Comparison of ENCODE assay signal across 1 cellular context in the genomic region with DNA sequence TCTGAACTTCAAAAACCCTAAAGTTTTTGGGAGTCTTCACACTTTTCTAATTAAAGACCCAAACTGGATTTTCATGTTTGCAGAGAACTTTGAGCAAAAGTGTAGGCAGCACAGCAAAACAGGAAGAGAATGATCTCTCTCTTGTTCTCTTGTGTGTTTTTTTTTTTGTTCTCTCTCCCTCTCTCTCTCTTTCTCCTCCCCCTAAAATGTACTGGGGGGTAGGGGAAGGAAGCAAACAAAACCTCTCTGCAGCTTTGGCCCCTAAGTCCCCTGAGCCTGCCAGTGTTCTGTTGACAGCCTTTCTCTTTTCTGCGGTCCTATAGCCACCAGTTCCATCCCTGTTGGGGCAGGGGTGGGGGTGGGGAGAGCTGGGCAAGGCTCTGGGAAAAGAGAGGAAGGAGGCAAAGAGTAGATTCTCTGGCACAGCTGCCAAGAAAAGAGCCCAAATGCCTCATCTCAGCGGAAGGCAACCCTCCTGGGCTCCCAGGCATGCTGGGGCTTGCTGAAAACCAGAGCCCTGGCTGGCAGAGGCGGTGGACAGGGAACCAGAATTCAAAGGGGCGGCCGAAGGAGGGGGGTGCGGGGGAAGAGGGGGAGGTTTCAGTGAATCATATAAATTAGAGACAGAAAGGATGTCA.
TF ChIP-seq lines count a peak whose summit lies in the region.

No MANE protein-coding gene starts in this region.

TF ChIP-seq in HepG2, 621 proteins besides CTCF, POLR2A, EP300 and RAD21 (continued from another document and continues in another):
- TF ChIP-seq, protein P1, sequence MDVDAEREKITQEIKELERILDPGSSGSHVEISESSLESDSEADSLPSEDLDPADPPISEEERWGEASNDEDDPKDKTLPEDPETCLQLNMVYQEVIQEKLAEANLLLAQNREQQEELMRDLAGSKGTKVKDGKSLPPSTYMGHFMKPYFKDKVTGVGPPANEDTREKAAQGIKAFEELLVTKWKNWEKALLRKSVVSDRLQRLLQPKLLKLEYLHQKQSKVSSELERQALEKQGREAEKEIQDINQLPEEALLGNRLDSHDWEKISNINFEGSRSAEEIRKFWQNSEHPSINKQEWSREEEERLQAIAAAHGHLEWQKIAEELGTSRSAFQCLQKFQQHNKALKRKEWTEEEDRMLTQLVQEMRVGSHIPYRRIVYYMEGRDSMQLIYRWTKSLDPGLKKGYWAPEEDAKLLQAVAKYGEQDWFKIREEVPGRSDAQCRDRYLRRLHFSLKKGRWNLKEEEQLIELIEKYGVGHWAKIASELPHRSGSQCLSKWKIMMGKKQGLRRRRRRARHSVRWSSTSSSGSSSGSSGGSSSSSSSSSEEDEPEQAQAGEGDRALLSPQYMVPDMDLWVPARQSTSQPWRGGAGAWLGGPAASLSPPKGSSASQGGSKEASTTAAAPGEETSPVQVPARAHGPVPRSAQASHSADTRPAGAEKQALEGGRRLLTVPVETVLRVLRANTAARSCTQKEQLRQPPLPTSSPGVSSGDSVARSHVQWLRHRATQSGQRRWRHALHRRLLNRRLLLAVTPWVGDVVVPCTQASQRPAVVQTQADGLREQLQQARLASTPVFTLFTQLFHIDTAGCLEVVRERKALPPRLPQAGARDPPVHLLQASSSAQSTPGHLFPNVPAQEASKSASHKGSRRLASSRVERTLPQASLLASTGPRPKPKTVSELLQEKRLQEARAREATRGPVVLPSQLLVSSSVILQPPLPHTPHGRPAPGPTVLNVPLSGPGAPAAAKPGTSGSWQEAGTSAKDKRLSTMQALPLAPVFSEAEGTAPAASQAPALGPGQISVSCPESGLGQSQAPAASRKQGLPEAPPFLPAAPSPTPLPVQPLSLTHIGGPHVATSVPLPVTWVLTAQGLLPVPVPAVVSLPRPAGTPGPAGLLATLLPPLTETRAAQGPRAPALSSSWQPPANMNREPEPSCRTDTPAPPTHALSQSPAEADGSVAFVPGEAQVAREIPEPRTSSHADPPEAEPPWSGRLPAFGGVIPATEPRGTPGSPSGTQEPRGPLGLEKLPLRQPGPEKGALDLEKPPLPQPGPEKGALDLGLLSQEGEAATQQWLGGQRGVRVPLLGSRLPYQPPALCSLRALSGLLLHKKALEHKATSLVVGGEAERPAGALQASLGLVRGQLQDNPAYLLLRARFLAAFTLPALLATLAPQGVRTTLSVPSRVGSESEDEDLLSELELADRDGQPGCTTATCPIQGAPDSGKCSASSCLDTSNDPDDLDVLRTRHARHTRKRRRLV (CRISPR knock-in tag; IDR thresholded peaks at IDR 0.05): no peak
- peak; percentile 37 for TF ChIP-seq AGO2 (optimal IDR thresholded peaks at IDR 0.05; ENCODE audit: low read depth, low read length)
- peak; percentile 68 for TF ChIP-seq MED1 (CRISPR knock-in tag; IDR thresholded peaks at IDR 0.05)
- TF ChIP-seq, protein P2, sequence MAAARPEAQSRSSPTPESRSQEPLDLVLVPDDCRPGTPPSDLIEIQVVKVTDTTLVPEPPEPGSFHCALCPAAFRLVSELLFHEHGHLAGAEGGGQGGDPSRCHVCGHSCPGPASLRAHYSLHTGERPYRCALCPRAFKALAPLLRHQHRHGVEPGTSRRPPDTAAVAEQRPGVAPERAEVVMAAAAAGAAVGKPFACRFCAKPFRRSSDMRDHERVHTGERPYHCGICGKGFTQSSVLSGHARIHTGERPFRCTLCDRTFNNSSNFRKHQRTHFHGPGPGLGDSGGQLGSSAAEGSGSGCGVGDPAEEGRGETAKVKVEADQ (CRISPR knock-in tag; IDR thresholded peaks at IDR 0.05; ENCODE audit: borderline replicate concordance): 0 out of 2 replicates have a peak, but pooled peaks have one; percentile 6
- TF ChIP-seq CSRNP2 (CRISPR knock-in tag; conservative IDR thresholded peaks at IDR 0.05; ENCODE audit: low read depth): no peak
- no peak for TF ChIP-seq CSRNP1 (CRISPR knock-in tag; IDR thresholded peaks at IDR 0.05)
- TF ChIP-seq NR2F6 (IDR thresholded peaks at IDR 0.05): no peak
- peak; percentile 8; the same call in 1 of the 2 replicates for TF ChIP-seq NR2F6 (CRISPR knock-in tag; IDR thresholded peaks at IDR 0.05)
- TF ChIP-seq ZNF281 (CRISPR knock-in tag; IDR thresholded peaks at IDR 0.05; ENCODE audit: borderline replicate concordance): peak; percentile 21; the same call in 1 of the 2 replicates
- no peak for TF ChIP-seq ZNF619 (CRISPR knock-in tag; IDR thresholded peaks at IDR 0.05)
- peak; percentile 37; the same call in 1 of the 2 replicates for TF ChIP-seq NCOA2 (CRISPR knock-in tag; IDR thresholded peaks at IDR 0.05)
- 0 out of 2 replicates have a peak, but pooled peaks have one; percentile 12 for TF ChIP-seq TCF7 (IDR thresholded peaks at IDR 0.05; ENCODE audit: low read depth)
- TF ChIP-seq, protein P3, sequence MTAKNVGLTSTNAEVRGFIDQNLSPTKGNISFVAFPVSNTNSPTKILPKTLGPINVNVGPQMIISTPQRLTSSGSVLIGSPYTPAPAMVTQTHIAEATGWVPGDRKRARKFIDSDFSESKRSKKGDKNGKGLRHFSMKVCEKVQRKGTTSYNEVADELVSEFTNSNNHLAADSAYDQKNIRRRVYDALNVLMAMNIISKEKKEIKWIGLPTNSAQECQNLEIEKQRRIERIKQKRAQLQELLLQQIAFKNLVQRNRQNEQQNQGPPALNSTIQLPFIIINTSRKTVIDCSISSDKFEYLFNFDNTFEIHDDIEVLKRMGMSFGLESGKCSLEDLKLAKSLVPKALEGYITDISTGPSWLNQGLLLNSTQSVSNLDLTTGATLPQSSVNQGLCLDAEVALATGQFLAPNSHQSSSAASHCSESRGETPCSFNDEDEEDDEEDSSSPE (CRISPR knock-in tag; IDR thresholded peaks at IDR 0.05): 0 out of 2 replicates have a peak, but pooled peaks have one; percentile 24
- peak; percentile 56; the same call in 1 of the 2 replicates for TF ChIP-seq SP5 (CRISPR knock-in tag; IDR thresholded peaks at IDR 0.05; ENCODE audit: borderline replicate concordance, low read depth)
- TF ChIP-seq POLR2AphosphoS2 (IDR thresholded peaks at IDR 0.05; ENCODE audit: low read depth, low read length): no peak
- peak; percentile 61 for TF ChIP-seq PHF21A (CRISPR knock-in tag; IDR thresholded peaks at IDR 0.05)
- no peak for TF ChIP-seq ZNF552 (CRISPR knock-in tag; IDR thresholded peaks at IDR 0.05; ENCODE audit: borderline replicate concordance)
- TF ChIP-seq RAD51 (IDR thresholded peaks at IDR 0.05; ENCODE audit: borderline replicate concordance): no peak
- no peak for TF ChIP-seq TAF15 (IDR thresholded peaks at IDR 0.05; ENCODE audit: low read depth, low read length, poor library complexity, severe bottlenecking)
- TF ChIP-seq SETDB1 (CRISPR knock-in tag; IDR thresholded peaks at IDR 0.05; ENCODE audit: borderline replicate concordance): no peak
- peak; percentile 16; the same call in 1 of the 2 replicates for TF ChIP-seq FOXA3 (CRISPR knock-in tag; IDR thresholded peaks at IDR 0.05)
- peak; percentile 45 for TF ChIP-seq ZNF18 (CRISPR knock-in tag; IDR thresholded peaks at IDR 0.05; ENCODE audit: insufficient replicate concordance)
- TF ChIP-seq KAT8 (CRISPR knock-in tag; IDR thresholded peaks at IDR 0.05): no peak
- TF ChIP-seq, protein P4, sequence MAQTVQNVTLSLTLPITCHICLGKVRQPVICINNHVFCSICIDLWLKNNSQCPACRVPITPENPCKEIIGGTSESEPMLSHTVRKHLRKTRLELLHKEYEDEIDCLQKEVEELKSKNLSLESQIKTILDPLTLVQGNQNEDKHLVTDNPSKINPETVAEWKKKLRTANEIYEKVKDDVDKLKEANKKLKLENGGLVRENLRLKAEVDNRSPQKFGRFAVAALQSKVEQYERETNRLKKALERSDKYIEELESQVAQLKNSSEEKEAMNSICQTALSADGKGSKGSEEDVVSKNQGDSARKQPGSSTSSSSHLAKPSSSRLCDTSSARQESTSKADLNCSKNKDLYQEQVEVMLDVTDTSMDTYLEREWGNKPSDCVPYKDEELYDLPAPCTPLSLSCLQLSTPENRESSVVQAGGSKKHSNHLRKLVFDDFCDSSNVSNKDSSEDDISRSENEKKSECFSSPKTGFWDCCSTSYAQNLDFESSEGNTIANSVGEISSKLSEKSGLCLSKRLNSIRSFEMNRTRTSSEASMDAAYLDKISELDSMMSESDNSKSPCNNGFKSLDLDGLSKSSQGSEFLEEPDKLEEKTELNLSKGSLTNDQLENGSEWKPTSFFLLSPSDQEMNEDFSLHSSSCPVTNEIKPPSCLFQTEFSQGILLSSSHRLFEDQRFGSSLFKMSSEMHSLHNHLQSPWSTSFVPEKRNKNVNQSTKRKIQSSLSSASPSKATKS (CRISPR knock-in tag; IDR thresholded peaks at IDR 0.05): no peak
- TF ChIP-seq ZFP41 (CRISPR knock-in tag; IDR thresholded peaks at IDR 0.05; ENCODE audit: borderline replicate concordance): no peak
- TF ChIP-seq ELF3 (CRISPR knock-in tag; IDR thresholded peaks at IDR 0.05): 0 out of 2 replicates have a peak, but pooled peaks have one; percentile 20
- TF ChIP-seq SOX13 (IDR thresholded peaks at IDR 0.05): no peak
- peak in 1 of 2 experiments; percentile 67; a peak in 2 of 4 replicates for TF ChIP-seq SOX13 (CRISPR knock-in tag; conservative IDR thresholded peaks at IDR 0.05 in 1 of 2, IDR thresholded peaks at IDR 0.05 in 1 of 2)
- TF ChIP-seq LCORL (IDR thresholded peaks at IDR 0.05): no peak
- no peak for TF ChIP-seq LCORL (CRISPR knock-in tag; IDR thresholded peaks at IDR 0.05)
- TF ChIP-seq ISL2 (CRISPR knock-in tag; IDR thresholded peaks at IDR 0.05): peak; percentile 58; the same call in 1 of the 2 replicates
- peak; percentile 26; the same call in 1 of the 2 replicates for TF ChIP-seq MAX (IDR thresholded peaks at IDR 0.05)
- no peak for TF ChIP-seq TOE1 (CRISPR knock-in tag; IDR thresholded peaks at IDR 0.05)
- TF ChIP-seq, protein P5, sequence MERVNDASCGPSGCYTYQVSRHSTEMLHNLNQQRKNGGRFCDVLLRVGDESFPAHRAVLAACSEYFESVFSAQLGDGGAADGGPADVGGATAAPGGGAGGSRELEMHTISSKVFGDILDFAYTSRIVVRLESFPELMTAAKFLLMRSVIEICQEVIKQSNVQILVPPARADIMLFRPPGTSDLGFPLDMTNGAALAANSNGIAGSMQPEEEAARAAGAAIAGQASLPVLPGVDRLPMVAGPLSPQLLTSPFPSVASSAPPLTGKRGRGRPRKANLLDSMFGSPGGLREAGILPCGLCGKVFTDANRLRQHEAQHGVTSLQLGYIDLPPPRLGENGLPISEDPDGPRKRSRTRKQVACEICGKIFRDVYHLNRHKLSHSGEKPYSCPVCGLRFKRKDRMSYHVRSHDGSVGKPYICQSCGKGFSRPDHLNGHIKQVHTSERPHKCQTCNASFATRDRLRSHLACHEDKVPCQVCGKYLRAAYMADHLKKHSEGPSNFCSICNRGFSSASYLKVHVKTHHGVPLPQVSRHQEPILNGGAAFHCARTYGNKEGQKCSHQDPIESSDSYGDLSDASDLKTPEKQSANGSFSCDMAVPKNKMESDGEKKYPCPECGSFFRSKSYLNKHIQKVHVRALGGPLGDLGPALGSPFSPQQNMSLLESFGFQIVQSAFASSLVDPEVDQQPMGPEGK (CRISPR knock-in tag; IDR thresholded peaks at IDR 0.05): peak; percentile 84
